15 cellular contexts compared by ENCODE assay signal in genomic region chr16:87931504-87931903, GRCh38. TPM values are rescaled to one million over a fixed set of nuclear protein-coding genes. Genes with fewer than 3 reads are reported as not detected.
A peak's percentile ranks its signal among the peaks of the same experiment; 100 is the strongest.
DNase-seq lines count a peak whose midpoint lies in the region; ATAC-seq and TF ChIP-seq lines count a peak whose summit lies in the region.
"Had no signal": no experiment of that assay in that cellular context is flagged by ENCODE, and none has a peak within 500 bp of the region (broad histone marks: within the 10 kb centered on the region; RNA-seq: fewer than 3 reads in every experiment).

No MANE protein-coding gene starts in this region.

- CTCF ChIA-PET in RWPE1 (lab: Yijun Ruan, JAX): no interaction called here

- H3K4me1 ChIP-seq in mesodermal cell (ENCODE audit: control insufficient read depth, insufficient read depth, low read length, poor library complexity, severe bottlenecking) (no peaks in the 10 kb centered on the region), colonic mucosa (no peaks in the 10 kb centered on the region)
- H3K4me1 ChIP-seq: heart right ventricle, suprapubic skin had no signal

- peak; percentile 29 for DNase-seq in NCI-H2107 treated with DMSO at 0.1 percent for 48 hours (lab: John Stamatoyannopoulos, UW; ENCODE audit: unreplicated experiment)
- DNase-seq in NCI-H2107 (lab: John Stamatoyannopoulos, UW): no peak
- peak; percentile 68 for DNase-seq in NCI-H345 (lab: John Stamatoyannopoulos, UW)
- DNase-seq in activated T-cell treated with anti-CD3 and anti-CD28 coated beads, Interleukin-2, amount 50 U/mL, for 48 hours: peak; percentile 43 to 45
- no peak for DNase-seq in sciatic nerve (ENCODE audit: low spot score)
- no peak for DNase-seq in RWPE1 (ENCODE audit: low spot score)
- no peak for DNase-seq in colonic mucosa
- DNase-seq: DMS 273 treated with DMSO at 0.1 percent for 48 hours; effector memory CD8-positive, alpha-beta T cell; heart right ventricle had no signal

- H3K4me3 ChIP-seq in mesodermal cell (ENCODE audit: extremely low read depth, insufficient read depth, low read length, poor library complexity, severe bottlenecking) (no peak overlapping the region), colonic mucosa (no peak overlapping the region)
- H3K4me3 ChIP-seq: heart right ventricle, ovary, suprapubic skin had no signal

- POLR2A ChIA-PET in RWPE1 (lab: Yijun Ruan, JAX; ENCODE audit: low non-redundant PET): no interaction called here

- TF ChIP-seq CTCF in RWPE1 (conservative IDR thresholded peaks at IDR 0.05; ENCODE audit: low read depth): no peak
- TF ChIP-seq CTCF in colonic mucosa (IDR thresholded peaks at IDR 0.05): no peak

- no peaks in the 10 kb centered on the region for H3K27me3 ChIP-seq in colonic mucosa
- H3K27me3 ChIP-seq: ovary had no signal

- ATAC-seq in sciatic nerve: no peak
- ATAC-seq: effector memory CD8-positive, alpha-beta T cell had no signal

- H3K36me3 ChIP-seq in mesodermal cell (ENCODE audit: control insufficient read depth, insufficient read depth, low read length): no peaks in the 10 kb centered on the region
- no peaks in the 10 kb centered on the region for H3K36me3 ChIP-seq in colonic mucosa
- H3K36me3 ChIP-seq: heart right ventricle, ovary, suprapubic skin had no signal

- WGBS in mesodermal cell (ENCODE audit: insufficient coverage in 2 of 2), 2 experiments: 90% methylated on average over 17 of the region's 17 CpGs

- peaks cover 4% of the 10 kb centered on the region for H3K9me3 ChIP-seq in mesodermal cell (ENCODE audit: control insufficient read depth, low read length)
- no peaks in the 10 kb centered on the region for H3K9me3 ChIP-seq in colonic mucosa
- H3K9me3 ChIP-seq: heart right ventricle, ovary, suprapubic skin had no signal

- H3K9ac ChIP-seq in colonic mucosa (ENCODE audit: low read depth in 2 of 2, low read length in 2 of 2): no peak overlapping the region

- H3K27ac ChIP-seq in mesodermal cell (ENCODE audit: low read depth, low read length, severe bottlenecking) (peak overlapping the region; percentile 29), RWPE1 (no peak overlapping the region), colonic mucosa (no peak overlapping the region)
- H3K27ac ChIP-seq: heart right ventricle, ovary, suprapubic skin had no signal

- intact Hi-C loops in sciatic nerve (cut with DNase I): no loop called here
- intact Hi-C loops in colonic mucosa (cut with DNase I): no loop called here

RNA-seq across cellular contexts. Expression of gene CA5A, which starts 4.8 kb away (rescaled TPM):
- polyA plus RNA-seq in mesodermal cell (2013, experiment 1 of 2): not detected
- not detected for polyA plus RNA-seq in mesodermal cell (2013, experiment 2 of 2)
- total RNA-seq in sciatic nerve: not detected
- total RNA-seq in colonic mucosa: not detected
- total RNA-seq: lower leg skin, OCI-LY7, ovary, suprapubic skin had no signal

RNA-seq across cellular contexts. Expression of gene BANP, which starts 19.7 kb away (rescaled TPM):
- polyA plus RNA-seq in mesodermal cell (2013, experiment 1 of 2): 20.1 TPM
- 15.7 TPM for polyA plus RNA-seq in mesodermal cell (2013, experiment 2 of 2)
- total RNA-seq in sciatic nerve: 32.3 TPM
- total RNA-seq in colonic mucosa: 10 to 100 TPM; 18.6 to 29.7 TPM

Comparison
In these comparisons a context has a peak if more than half of its experiments do, and no peak if none do; other contexts are left out.
1. DNase-seq: peak in NCI-H2107 treated with DMSO at 0.1 percent for 48 hours (single experiment), NCI-H345 (single experiment) and activated T-cell treated with anti-CD3 and anti-CD28 coated beads, Interleukin-2, amount 50 U/mL, for 48 hours (2 of 2); none in NCI-H2107 (single experiment), sciatic nerve (single experiment), RWPE1 (single experiment) and colonic mucosa (single experiment).